In the genomic region with DNA sequence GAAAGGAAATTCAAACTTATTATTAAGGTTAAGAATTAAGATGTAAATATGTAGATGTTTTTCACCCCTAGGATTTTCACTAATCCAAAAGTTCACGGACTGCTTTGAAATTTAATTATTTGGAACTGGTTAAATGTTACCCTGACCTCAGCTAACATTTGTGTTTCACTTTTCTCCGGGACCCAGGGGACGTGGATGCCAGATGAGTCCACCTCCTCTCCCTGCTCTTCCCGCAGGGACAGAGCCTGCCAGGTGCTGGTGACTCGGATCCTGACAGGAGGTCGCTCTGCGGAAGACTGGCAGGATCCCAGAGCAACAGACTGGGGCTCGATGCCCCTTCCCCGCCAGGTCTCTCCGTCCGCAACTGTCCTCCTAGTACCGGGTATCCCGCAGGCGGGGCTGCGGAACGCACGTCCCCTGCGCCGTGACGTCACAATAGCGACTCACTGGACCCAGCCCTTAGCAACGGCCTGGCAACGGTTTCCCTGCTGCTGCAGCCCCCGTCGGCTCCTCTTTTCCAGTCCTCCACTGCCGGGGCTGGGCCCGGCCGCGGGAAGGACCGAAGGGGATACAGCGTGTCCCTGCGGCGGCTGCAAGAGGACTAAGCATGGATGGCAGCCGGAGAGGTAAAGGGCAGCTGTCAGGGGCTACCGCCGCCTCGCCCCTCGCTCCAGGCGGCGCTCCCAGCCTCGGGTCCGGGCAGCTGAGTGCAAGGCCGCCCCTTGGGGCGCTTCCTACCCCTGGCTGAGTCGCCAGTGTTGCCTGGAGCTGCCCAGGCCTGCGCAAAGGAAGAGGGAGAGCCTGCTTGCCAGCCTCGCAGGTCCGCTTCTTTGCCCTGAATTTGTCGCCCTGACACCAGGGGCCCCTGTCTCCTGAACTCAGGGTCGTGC, we compare ENCODE assay signal across 8 cellular contexts. TPM values are rescaled to one million over a fixed set of nuclear protein-coding genes. Genes with fewer than 3 reads are reported as not detected.
DNase-seq lines count a peak whose midpoint lies in the region; ATAC-seq and TF ChIP-seq lines count a peak whose summit lies in the region.

A gene with protein sequence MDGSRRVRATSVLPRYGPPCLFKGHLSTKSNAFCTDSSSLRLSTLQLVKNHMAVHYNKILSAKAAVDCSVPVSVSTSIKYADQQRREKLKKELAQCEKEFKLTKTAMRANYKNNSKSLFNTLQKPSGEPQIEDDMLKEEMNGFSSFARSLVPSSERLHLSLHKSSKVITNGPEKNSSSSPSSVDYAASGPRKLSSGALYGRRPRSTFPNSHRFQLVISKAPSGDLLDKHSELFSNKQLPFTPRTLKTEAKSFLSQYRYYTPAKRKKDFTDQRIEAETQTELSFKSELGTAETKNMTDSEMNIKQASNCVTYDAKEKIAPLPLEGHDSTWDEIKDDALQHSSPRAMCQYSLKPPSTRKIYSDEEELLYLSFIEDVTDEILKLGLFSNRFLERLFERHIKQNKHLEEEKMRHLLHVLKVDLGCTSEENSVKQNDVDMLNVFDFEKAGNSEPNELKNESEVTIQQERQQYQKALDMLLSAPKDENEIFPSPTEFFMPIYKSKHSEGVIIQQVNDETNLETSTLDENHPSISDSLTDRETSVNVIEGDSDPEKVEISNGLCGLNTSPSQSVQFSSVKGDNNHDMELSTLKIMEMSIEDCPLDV (plus strand): TSS at position 446 of the 890 bp plus-strand sequence. CDS start 162 bp downstream, at position 608.

- 0% methylated on average over 7 to 50 of the region's 50 CpGs for WGBS in adrenal gland, 4 donors

- ATAC-seq in HG02623 (IDR thresholded peaks at IDR 0.05; ENCODE audit: unreplicated experiment), result peak; percentile 100

- H3K27me3 ChIP-seq in adrenal gland (no peaks in the 10 kb centered on the region), parathyroid adenoma (ENCODE audit: control insufficient read depth, insufficient read depth, low read length) (no peaks in the 10 kb centered on the region), tibial artery (no peaks in the 10 kb centered on the region)

- no peaks in the 10 kb centered on the region for H3K36me3 ChIP-seq in adrenal gland (replicated peaks in 1 of 2)
- no peaks in the 10 kb centered on the region for H3K36me3 ChIP-seq in parathyroid adenoma (ENCODE audit: control insufficient read depth, insufficient read depth, low read length)
- no peaks in the 10 kb centered on the region for H3K36me3 ChIP-seq in tibial artery

- intact Hi-C loops in adrenal gland (cut with DNase I) (no loop called here), cardiac septum (cut with DNase I) (loop anchor here (5.0 to 10.0 kb wide), 3 partner anchors 177 to 391 kb away; a partner anchor contains a TSS), tibial artery (cut with DNase I; ENCODE audit: low total_unique reads) (no loop called here)

- TF ChIP-seq POLR2A in adrenal gland (IDR thresholded peaks at IDR 0.05), result peak; percentile 71 to 88

- DNase-seq in GM12865 (ENCODE audit: low read depth) (peak; percentile 87), NCI-H1092 treated with DMSO at 0.1 percent for 48 hours (lab: John Stamatoyannopoulos, UW) (peak; percentile 94), SW 1271 (lab: John Stamatoyannopoulos, UW) (peak; percentile 72 to 85), adrenal gland (peak; percentile 92 to 98 (median 97)), cardiac septum (ENCODE audit: low spot score) (peak; percentile 97), tibial artery (peak; percentile 93)

- peak within 1 kb of the TSS; percentile 75 for H3K9ac ChIP-seq in parathyroid adenoma

- peak within 1 kb of the TSS; percentile 97 for H3K4me3 ChIP-seq in GM12865 (ENCODE audit: low read depth, low read length)
- H3K4me3 ChIP-seq in adrenal gland, result peak within 1 kb of the TSS; percentile 62 to 100 (median 90)
- H3K4me3 ChIP-seq in parathyroid adenoma (ENCODE audit: low read depth, low read length), result peak within 1 kb of the TSS; percentile 83
- peak within 1 kb of the TSS; percentile 60 to 93 for H3K4me3 ChIP-seq in tibial artery

- peak within 1 kb of the TSS; percentile 83 for H3K4me2 ChIP-seq in parathyroid adenoma (ENCODE audit: low read length)

- no peaks in the 10 kb centered on the region for H3K79me2 ChIP-seq in parathyroid adenoma

- peak within 1 kb of the TSS; percentile 68 to 91 (median 85) for H3K27ac ChIP-seq in adrenal gland
- peak within 1 kb of the TSS; percentile 60 for H3K27ac ChIP-seq in parathyroid adenoma
- peak within 1 kb of the TSS; percentile 67 to 89 for H3K27ac ChIP-seq in tibial artery

- H2AFZ ChIP-seq in parathyroid adenoma, result peak within 1 kb of the TSS; percentile 92

- peaks cover 6% of the 10 kb centered on the region in 2 donors for H3K4me1 ChIP-seq in adrenal gland (replicated peaks in 1 of 2)
- H3K4me1 ChIP-seq in parathyroid adenoma, result peaks cover 6% of the 10 kb centered on the region
- peaks cover 0 to 12% (median 8%) of the 10 kb centered on the region in 4 donors for H3K4me1 ChIP-seq in tibial artery

- H3K9me3 ChIP-seq in adrenal gland (replicated peaks in 1 of 3) (no peaks in the 10 kb centered on the region), parathyroid adenoma (ENCODE audit: control insufficient read depth, low read length) (no peaks in the 10 kb centered on the region), tibial artery (no peaks in the 10 kb centered on the region)

- TF ChIP-seq CTCF in GM12865 (IDR thresholded peaks at IDR 0.05; ENCODE audit: insufficient read depth, low read depth, low read length, missing control alignments), result no peak
- TF ChIP-seq CTCF in adrenal gland (IDR thresholded peaks at IDR 0.05), result peak in 2 of 6 experiments; percentile 3 to 7
- TF ChIP-seq CTCF in parathyroid adenoma (IDR thresholded peaks at IDR 0.05), result no peak
- no peak for TF ChIP-seq CTCF in tibial artery (IDR thresholded peaks at IDR 0.05)

RNA-seq across cellular contexts. Expression of the gene that starts here (rescaled TPM):
- total RNA-seq in adrenal gland, result 10 to 100 TPM; 10.3 to 34.1 (median 15.0) TPM
- 10 to 100 TPM; 10.1 to 15.1 (median 14.9) TPM for polyA plus RNA-seq in adrenal gland
- total RNA-seq in cardiac septum, result 7.2 TPM

Comparison
In these comparisons a context has a peak if more than half of its experiments do, and no peak if none do; other contexts are left out.
1. Peak in every context shown above with its lines: DNase-seq, ATAC-seq, H3K4me3 ChIP-seq and H3K27ac ChIP-seq.